1 cellular context compared by ENCODE assay signal in genomic region chr19:497861-498590, GRCh38.
A peak's percentile ranks its signal among the peaks of the same experiment; 100 is the strongest.
TF ChIP-seq lines count a peak whose summit lies in the region.

No MANE protein-coding gene starts in this region.

TF ChIP-seq in HepG2, 621 proteins besides CTCF, POLR2A, EP300 and RAD21 (continued from another document and continues in another):
- TF ChIP-seq ZNF318 (CRISPR knock-in tag; IDR thresholded peaks at IDR 0.05) (no peak), CBFB (CRISPR knock-in tag; IDR thresholded peaks at IDR 0.05) (no peak), ZZZ3 (CRISPR knock-in tag; IDR thresholded peaks at IDR 0.05; ENCODE audit: borderline replicate concordance) (no peak), GABPA (IDR thresholded peaks at IDR 0.05; ENCODE audit: low read depth, low read length) (no peak), GABPA (CRISPR knock-in tag; IDR thresholded peaks at IDR 0.05; ENCODE audit: low read depth) (no peak), ZNF142 (CRISPR knock-in tag; IDR thresholded peaks at IDR 0.05) (no peak), ATM (IDR thresholded peaks at IDR 0.05; ENCODE audit: borderline replicate concordance) (no peak), ZBTB26 (CRISPR knock-in tag; IDR thresholded peaks at IDR 0.05; ENCODE audit: borderline replicate concordance) (no peak; the same call in 1 of the 2 replicates), ZNF275 (CRISPR knock-in tag; IDR thresholded peaks at IDR 0.05; ENCODE audit: borderline replicate concordance) (no peak), CHD4 (IDR thresholded peaks at IDR 0.05; ENCODE audit: borderline replicate concordance, low read length) (no peak), MAX (IDR thresholded peaks at IDR 0.05) (peak; percentile 52), FOXO4 (CRISPR knock-in tag; conservative IDR thresholded peaks at IDR 0.05) (no peak), ZNF766 (CRISPR knock-in tag; IDR thresholded peaks at IDR 0.05; ENCODE audit: borderline replicate concordance) (no peak), ZNF800 (CRISPR knock-in tag; IDR thresholded peaks at IDR 0.05) (no peak), PTBP1 (IDR thresholded peaks at IDR 0.05; ENCODE audit: low read depth, low read length, poor library complexity, severe bottlenecking) (no peak), CENPT (CRISPR knock-in tag; IDR thresholded peaks at IDR 0.05; ENCODE audit: low read depth) (no peak), ZNF724P (CRISPR knock-in tag; IDR thresholded peaks at IDR 0.05; ENCODE audit: borderline replicate concordance) (no peak), SMAD3 (CRISPR knock-in tag; IDR thresholded peaks at IDR 0.05) (no peak), EZH2 (conservative IDR thresholded peaks at IDR 0.05; ENCODE audit: low read depth, low read length) (no peak), NCOA2 (CRISPR knock-in tag; IDR thresholded peaks at IDR 0.05) (no peak), REXO4 (CRISPR knock-in tag; IDR thresholded peaks at IDR 0.05; ENCODE audit: borderline replicate concordance) (no peak), NRL (CRISPR knock-in tag; IDR thresholded peaks at IDR 0.05; ENCODE audit: borderline replicate concordance) (peak; percentile 39; the same call in 1 of the 2 replicates), GATAD2A (CRISPR knock-in tag; IDR thresholded peaks at IDR 0.05) (0 out of 2 replicates have a peak, but pooled peaks have one; percentile 14), ZBTB3 (CRISPR knock-in tag; IDR thresholded peaks at IDR 0.05; ENCODE audit: borderline replicate concordance, low read depth) (no peak), ZFY (CRISPR knock-in tag; IDR thresholded peaks at IDR 0.05) (peak; percentile 72), SMYD3 (CRISPR knock-in tag; IDR thresholded peaks at IDR 0.05) (no peak), TFE3 (CRISPR knock-in tag; IDR thresholded peaks at IDR 0.05) (no peak), ZNF670 (CRISPR knock-in tag; IDR thresholded peaks at IDR 0.05; ENCODE audit: borderline replicate concordance) (0 out of 2 replicates have a peak, but pooled peaks have one; percentile 6), SNAI1 (CRISPR knock-in tag; IDR thresholded peaks at IDR 0.05; ENCODE audit: borderline replicate concordance) (no peak), MTF1 (CRISPR knock-in tag; IDR thresholded peaks at IDR 0.05) (no peak), DRAP1 (CRISPR knock-in tag; IDR thresholded peaks at IDR 0.05) (no peak), HDAC6 (IDR thresholded peaks at IDR 0.05; ENCODE audit: low read depth, low read length) (no peak), ZNF543 (CRISPR knock-in tag; IDR thresholded peaks at IDR 0.05) (no peak), PAF1 (CRISPR knock-in tag; IDR thresholded peaks at IDR 0.05) (no peak)
